ENCODE assay signal across 12 cellular contexts in genomic region chr5:75023368-75024159, GRCh38. TPM values are rescaled to one million over a fixed set of nuclear protein-coding genes. Genes with fewer than 3 reads are reported as not detected.
DNase-seq lines count a peak whose midpoint lies in the region; ATAC-seq and TF ChIP-seq lines count a peak whose summit lies in the region.
"Had no signal": no experiment of that assay in that cellular context is flagged by ENCODE, and none has a peak within 500 bp of the region (broad histone marks: within the 10 kb centered on the region; RNA-seq: fewer than 3 reads in every experiment).

No MANE protein-coding gene starts in this region.

- peak; percentile 87 for ATAC-seq in activated CD8-positive, alpha-beta T cell treated with anti-CD3 and anti-CD28 coated beads for 36 hours
- peak; percentile 99 for ATAC-seq in stimulated activated effector memory CD8-positive, alpha-beta T cell treated with anti-CD3 and anti-CD28 coated beads, Interleukin-12 subunit alpha, Interleukin-12 subunit beta, amount 100 ng/mL, for 72 hours
- no peak for ATAC-seq in GM21786 (IDR thresholded peaks at IDR 0.05; ENCODE audit: unreplicated experiment)

- no peaks in the 10 kb centered on the region for H3K36me3 ChIP-seq in esophagus muscularis mucosa
- H3K36me3 ChIP-seq: prostate gland had no signal

- WGBS in esophagus muscularis mucosa, result 77% methylated on average over 9 of the region's 9 CpGs

- TF ChIP-seq CTCF in activated CD8-positive, alpha-beta T cell treated with anti-CD3 and anti-CD28 coated beads for 36 hours (IDR thresholded peaks at IDR 0.05), result no peak
- TF ChIP-seq CTCF in esophagus muscularis mucosa (IDR thresholded peaks at IDR 0.05), result no peak

- no peaks in the 10 kb centered on the region for H3K9me3 Mint-ChIP-seq in activated naive CD4-positive, alpha-beta T cell treated with anti-CD3 and anti-CD28 coated beads, Interleukin-2, amount 10 ng/mL, durations not matched to agents 7 days and 5 days
- H3K9me3 Mint-ChIP-seq in activated CD8-positive, alpha-beta T cell treated with anti-CD3 and anti-CD28 coated beads for 36 hours, result no peaks in the 10 kb centered on the region
- H3K9me3 Mint-ChIP-seq in stimulated activated effector memory CD8-positive, alpha-beta T cell treated with anti-CD3 and anti-CD28 coated beads, Interleukin-12 subunit alpha, Interleukin-12 subunit beta, amount 100 ng/mL, for 72 hours, result no peaks in the 10 kb centered on the region

- peak overlapping the region; percentile 84 for H3K27ac Mint-ChIP-seq in activated naive CD4-positive, alpha-beta T cell treated with anti-CD3 and anti-CD28 coated beads, Interleukin-2, amount 10 ng/mL, durations not matched to agents 7 days and 5 days
- H3K27ac Mint-ChIP-seq in activated CD8-positive, alpha-beta T cell treated with anti-CD3 and anti-CD28 coated beads for 36 hours, result peak overlapping the region; percentile 60
- peak overlapping the region; percentile 3 for H3K27ac Mint-ChIP-seq in stimulated activated effector memory CD8-positive, alpha-beta T cell treated with anti-CD3 and anti-CD28 coated beads, Interleukin-12 subunit alpha, Interleukin-12 subunit beta, amount 100 ng/mL, for 72 hours

- H3K4me3 ChIP-seq in esophagus muscularis mucosa, result no peak overlapping the region
- H3K4me3 ChIP-seq: prostate gland had no signal

- CTCF ChIA-PET in activated naive CD4-positive, alpha-beta T cell treated with anti-CD3 and anti-CD28 coated beads, Interleukin-2, amount 10 ng/mL, durations not matched to agents 7 days and 5 days (lab: Charles Lee), result interaction anchor here (0.7 to 1.0 kb wide), 2 partner anchors 27 to 89 kb away, joined by 3 to 4 read pairs; no protein-coding TSS in a partner anchor
- CTCF ChIA-PET in activated CD8-positive, alpha-beta T cell treated with anti-CD3 and anti-CD28 coated beads for 36 hours (lab: Charles Lee), result no interaction called here

- no peak for TF ChIP-seq EP300 in esophagus muscularis mucosa (IDR thresholded peaks at IDR 0.05)

- H3K27me3 Mint-ChIP-seq in activated naive CD4-positive, alpha-beta T cell treated with anti-CD3 and anti-CD28 coated beads, Interleukin-2, amount 10 ng/mL, durations not matched to agents 7 days and 5 days, result no peaks in the 10 kb centered on the region
- no peaks in the 10 kb centered on the region for H3K27me3 Mint-ChIP-seq in activated CD8-positive, alpha-beta T cell treated with anti-CD3 and anti-CD28 coated beads for 36 hours

- no peaks in the 10 kb centered on the region for H3K4me1 ChIP-seq in esophagus muscularis mucosa
- H3K4me1 ChIP-seq: prostate gland had no signal

- DNase-seq in activated naive CD4-positive, alpha-beta T cell treated with anti-CD3 and anti-CD28 coated beads, Interleukin-2, amount 10 ng/mL, durations not matched to agents 7 days and 5 days, result peak; percentile 43
- no peak for DNase-seq in activated naive CD4-positive, alpha-beta T cell (lab: John Stamatoyannopoulos, UW)
- DNase-seq in activated CD8-positive, alpha-beta T cell treated with anti-CD3 and anti-CD28 coated beads for 36 hours, result peak; percentile 69
- peak; percentile 17 for DNase-seq in esophagus muscularis mucosa (ENCODE audit: extremely low spot score)
- peak in 1 of 2 donors; percentile 53 for DNase-seq in stimulated activated effector memory CD8-positive, alpha-beta T cell treated with anti-CD3 and anti-CD28 coated beads, Interleukin-12 subunit alpha, Interleukin-12 subunit beta, amount 100 ng/mL, for 72 hours (ENCODE audit: low spot score in 2 of 2)
- DNase-seq in HCEC 1CT, result no peak
- no peak for DNase-seq in GF-D8 (lab: John Stamatoyannopoulos, UW)
- DNase-seq: DMS79 treated with DMSO at 0.1 percent for 48 hours, NCI-H69, SHP77 treated with DMSO at 0.1 percent for 48 hours had no signal

- H3K4me1 Mint-ChIP-seq in activated naive CD4-positive, alpha-beta T cell treated with anti-CD3 and anti-CD28 coated beads, Interleukin-2, amount 10 ng/mL, durations not matched to agents 7 days and 5 days, result peaks cover 32% of the 10 kb centered on the region
- H3K4me1 Mint-ChIP-seq in activated CD8-positive, alpha-beta T cell treated with anti-CD3 and anti-CD28 coated beads for 36 hours (ENCODE audit: low read depth), result peaks cover 41% of the 10 kb centered on the region
- H3K4me1 Mint-ChIP-seq in stimulated activated effector memory CD8-positive, alpha-beta T cell treated with anti-CD3 and anti-CD28 coated beads, Interleukin-12 subunit alpha, Interleukin-12 subunit beta, amount 100 ng/mL, for 72 hours, result peaks cover 17% of the 10 kb centered on the region

- H3K9me3 ChIP-seq in esophagus muscularis mucosa, result no peaks in the 10 kb centered on the region
- H3K9me3 ChIP-seq: prostate gland had no signal

- H3K27ac ChIP-seq in esophagus muscularis mucosa (replicated peaks in 1 of 4), result no peak overlapping the region
- H3K27ac ChIP-seq: prostate gland had no signal

- no peaks in the 10 kb centered on the region for H3K27me3 ChIP-seq in esophagus muscularis mucosa

- no peak for TF ChIP-seq POLR2A in esophagus muscularis mucosa (IDR thresholded peaks at IDR 0.05; ENCODE audit: low read depth)

- intact Hi-C loops in activated CD8-positive, alpha-beta T cell treated with anti-CD3 and anti-CD28 coated beads for 36 hours (cut with micrococcal nuclease), result no loop called here
- intact Hi-C loops in esophagus muscularis mucosa (cut with DNase I), result loop anchor here (10.0 kb wide), 1 partner anchor 61 kb away; no protein-coding TSS in a partner anchor

- peak overlapping the region; percentile 16 for H3K4me3 Mint-ChIP-seq in activated naive CD4-positive, alpha-beta T cell treated with anti-CD3 and anti-CD28 coated beads, Interleukin-2, amount 10 ng/mL, durations not matched to agents 7 days and 5 days
- H3K4me3 Mint-ChIP-seq in activated CD8-positive, alpha-beta T cell treated with anti-CD3 and anti-CD28 coated beads for 36 hours, result no peak overlapping the region
- H3K4me3 Mint-ChIP-seq in stimulated activated effector memory CD8-positive, alpha-beta T cell treated with anti-CD3 and anti-CD28 coated beads, Interleukin-12 subunit alpha, Interleukin-12 subunit beta, amount 100 ng/mL, for 72 hours, result no peak overlapping the region

- no peaks in the 10 kb centered on the region for H3K36me3 Mint-ChIP-seq in activated naive CD4-positive, alpha-beta T cell treated with anti-CD3 and anti-CD28 coated beads, Interleukin-2, amount 10 ng/mL, durations not matched to agents 7 days and 5 days
- peaks cover 2% of the 10 kb centered on the region for H3K36me3 Mint-ChIP-seq in activated CD8-positive, alpha-beta T cell treated with anti-CD3 and anti-CD28 coated beads for 36 hours (ENCODE audit: low read depth)
- peaks cover 6% of the 10 kb centered on the region for H3K36me3 Mint-ChIP-seq in stimulated activated effector memory CD8-positive, alpha-beta T cell treated with anti-CD3 and anti-CD28 coated beads, Interleukin-12 subunit alpha, Interleukin-12 subunit beta, amount 100 ng/mL, for 72 hours

- POLR2A ChIA-PET in activated CD8-positive, alpha-beta T cell treated with anti-CD3 and anti-CD28 coated beads for 36 hours (lab: Charles Lee), result no interaction called here

RNA-seq across cellular contexts. Expression of gene GCNT4, which starts 28.8 kb away (rescaled TPM):
- total RNA-seq in activated CD8-positive, alpha-beta T cell treated with anti-CD3 and anti-CD28 coated beads for 36 hours, result 1 to 10 TPM; 2.1 to 2.4 TPM
- 1 to 10 TPM; 3.6 to 7.8 (median 4.9) TPM for total RNA-seq in esophagus muscularis mucosa

Comparison
In these comparisons a context has a peak if more than half of its experiments do, and no peak if none do; other contexts are left out.
1. DNase-seq: peak in activated naive CD4-positive, alpha-beta T cell treated with anti-CD3 and anti-CD28 coated beads, Interleukin-2, amount 10 ng/mL, durations not matched to agents 7 days and 5 days (single experiment), activated CD8-positive, alpha-beta T cell treated with anti-CD3 and anti-CD28 coated beads for 36 hours (single experiment) and esophagus muscularis mucosa (single experiment); none in activated naive CD4-positive, alpha-beta T cell (0 of 4), HCEC 1CT (single experiment) and GF-D8 (single experiment).
2. H3K27ac Mint-ChIP-seq: peak in every context shown above with its lines; median percentile 84 in activated naive CD4-positive, alpha-beta T cell treated with anti-CD3 and anti-CD28 coated beads, Interleukin-2, amount 10 ng/mL, durations not matched to agents 7 days and 5 days; 60 in activated CD8-positive, alpha-beta T cell treated with anti-CD3 and anti-CD28 coated beads for 36 hours; 3 in stimulated activated effector memory CD8-positive, alpha-beta T cell treated with anti-CD3 and anti-CD28 coated beads, Interleukin-12 subunit alpha, Interleukin-12 subunit beta, amount 100 ng/mL, for 72 hours.